ENCODE assay signal across 9 cellular contexts in genomic region chr22:27804016-27804415, GRCh38.
"Had no signal": no experiment of that assay in that cellular context is flagged by ENCODE, and none has a peak within 500 bp of the region (broad histone marks: within the 10 kb centered on the region; RNA-seq: fewer than 3 reads in every experiment).

No MANE protein-coding gene starts in this region.

- H3K27me3 ChIP-seq: right atrium auricular region had no signal

- H3K9me3 ChIP-seq: right atrium auricular region, transverse colon had no signal

- H3K27ac ChIP-seq: right atrium auricular region, transverse colon had no signal

- H3K4me3 Mint-ChIP-seq: activated CD4-positive, alpha-beta T cell treated with anti-CD3 and anti-CD28 coated beads, Interleukin-2, amount 10 ng/mL, durations not matched to agents 7 days and 5 days; activated naive CD4-positive, alpha-beta T cell treated with anti-CD3 and anti-CD28 coated beads, Interleukin-2, amount 10 ng/mL, durations not matched to agents 7 days and 5 days; dendritic cell treated with granulocyte-macrophage colony-stimulating factor and Interleukin-4, amounts not matched to agents 40 ng/mL and 50 ng/mL, for 4 days; natural killer cell treated with Interleukin-12 subunit alpha and Interleukin-12 subunit beta and Interleukin-15 and Interleukin-18, amount 100 ng/mL, for 72 hours; T-helper 1 cell treated with Interleukin-12 subunit alpha and Interleukin-12 subunit beta and Interleukin-4 antibody, amounts not matched to agents 30 μg/mL and 1 μg/mL, for 36 hours had no signal

- H3K9me3 Mint-ChIP-seq: activated CD4-positive, alpha-beta T cell treated with anti-CD3 and anti-CD28 coated beads, Interleukin-2, amount 10 ng/mL, durations not matched to agents 7 days and 5 days; activated naive CD4-positive, alpha-beta T cell treated with anti-CD3 and anti-CD28 coated beads, Interleukin-2, amount 10 ng/mL, durations not matched to agents 7 days and 5 days; dendritic cell treated with granulocyte-macrophage colony-stimulating factor and Interleukin-4, amounts not matched to agents 40 ng/mL and 50 ng/mL, for 4 days; natural killer cell treated with Interleukin-12 subunit alpha and Interleukin-12 subunit beta and Interleukin-15 and Interleukin-18, amount 100 ng/mL, for 72 hours; T-helper 1 cell treated with Interleukin-12 subunit alpha and Interleukin-12 subunit beta and Interleukin-4 antibody, amounts not matched to agents 30 μg/mL and 1 μg/mL, for 36 hours had no signal

- H3K4me3 ChIP-seq: right atrium auricular region, transverse colon had no signal

- FAIRE-seq: astrocyte had no signal

- H3K36me3 Mint-ChIP-seq: activated naive CD4-positive, alpha-beta T cell treated with anti-CD3 and anti-CD28 coated beads, Interleukin-2, amount 10 ng/mL, durations not matched to agents 7 days and 5 days; natural killer cell treated with Interleukin-12 subunit alpha and Interleukin-12 subunit beta and Interleukin-15 and Interleukin-18, amount 100 ng/mL, for 72 hours had no signal

- H3K36me3 ChIP-seq: right atrium auricular region, transverse colon had no signal

- H3K27ac Mint-ChIP-seq: activated CD4-positive, alpha-beta T cell treated with anti-CD3 and anti-CD28 coated beads, Interleukin-2, amount 10 ng/mL, durations not matched to agents 7 days and 5 days; activated naive CD4-positive, alpha-beta T cell treated with anti-CD3 and anti-CD28 coated beads, Interleukin-2, amount 10 ng/mL, durations not matched to agents 7 days and 5 days; dendritic cell treated with granulocyte-macrophage colony-stimulating factor and Interleukin-4, amounts not matched to agents 40 ng/mL and 50 ng/mL, for 4 days; natural killer cell treated with Interleukin-12 subunit alpha and Interleukin-12 subunit beta and Interleukin-15 and Interleukin-18, amount 100 ng/mL, for 72 hours; progenitor cell of endocrine pancreas; T-helper 1 cell treated with Interleukin-12 subunit alpha and Interleukin-12 subunit beta and Interleukin-4 antibody, amounts not matched to agents 30 μg/mL and 1 μg/mL, for 36 hours had no signal
